Comparison of ENCODE assay signal across 20 cellular contexts in the genomic region with DNA sequence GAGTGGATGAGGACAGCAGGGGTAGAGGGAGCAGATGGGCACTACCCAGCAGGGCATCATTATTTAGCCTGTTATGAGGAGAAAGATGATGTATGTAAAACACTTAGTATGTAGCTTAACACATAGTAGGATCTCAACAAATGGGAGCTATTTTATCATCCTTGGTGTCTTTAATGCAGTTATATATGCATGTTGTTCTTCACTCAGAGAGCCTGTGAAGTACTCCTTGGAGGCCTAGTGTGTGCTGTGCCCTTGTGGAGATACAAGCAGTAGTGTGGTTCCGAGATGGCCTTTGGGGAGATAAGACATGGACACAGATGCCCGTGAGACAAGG.
"Had no signal": no experiment of that assay in that cellular context is flagged by ENCODE, and none has a peak within 500 bp of the region (broad histone marks: within the 10 kb centered on the region; RNA-seq: fewer than 3 reads in every experiment).

No MANE protein-coding gene starts in this region.

- H3K4me1 ChIP-seq: colonic mucosa, psoas muscle had no signal

- H3K27me3 ChIP-seq: brain microvascular endothelial cell, colonic mucosa, left lung had no signal

- H3K36me3 Mint-ChIP-seq: stimulated activated naive B cell treated with anti-CD40 and anti-IgM and Interleukin-4, amounts not matched to agents 10 μg/mL and 1 μg/mL and 100 μg/mL, for 72 hours had no signal

- H3K36me3 ChIP-seq: brain microvascular endothelial cell, colonic mucosa, left lung, WERI-Rb-1 had no signal

- H3K9me3 Mint-ChIP-seq: activated naive CD4-positive, alpha-beta T cell treated with anti-CD3 and anti-CD28 coated beads, Interleukin-2, amount 10 ng/mL, durations not matched to agents 7 days and 5 days; activated naive CD8-positive, alpha-beta T cell treated with anti-CD3 and anti-CD28 coated beads, Interleukin-2, amount 50 U/mL, for 24 hours; central memory CD8-positive, alpha-beta T cell; neural crest cell; stimulated activated naive B cell treated with anti-CD40 and anti-IgM and Interleukin-4, amounts not matched to agents 10 μg/mL and 1 μg/mL and 100 μg/mL, for 72 hours had no signal

- H3K4me3 ChIP-seq: colonic mucosa, left lung, psoas muscle, skin epidermis had no signal

- DNase-seq: activated CD4-positive, alpha-beta T cell treated with anti-CD3 and anti-CD28 coated beads for 1 hour; activated CD8-positive, alpha-beta memory T cell treated with anti-CD3 and anti-CD28 coated beads, Interleukin-2, amount 50 U/mL, for 48 hours; activated effector memory CD4-positive, alpha-beta T cell treated with Interleukin-2 at 50 U/mL for 16 hours; activated naive CD4-positive, alpha-beta T cell treated with anti-CD3 and anti-CD28 coated beads, Interleukin-2, amount 10 ng/mL, durations not matched to agents 7 days and 5 days; activated naive CD8-positive, alpha-beta T cell treated with anti-CD3 and anti-CD28 coated beads, Interleukin-2, amount 50 U/mL, for 24 hours; activated T-cell treated with anti-CD3 and anti-CD28 coated beads, Interleukin-2, amount 50 U/mL, for 48 hours; brain microvascular endothelial cell; colonic mucosa; kidney; left lung; psoas muscle; right cardiac atrium; stimulated activated CD4-positive, alpha-beta T cell treated with anti-CD3 and anti-CD28 coated beads, Interleukin-4, amount 100 ng/mL, for 4 hours; stimulated activated naive B cell treated with anti-CD40 and anti-IgM and Interleukin-4, amounts not matched to agents 10 μg/mL and 1 μg/mL and 100 μg/mL, for 72 hours; T-helper 1 cell; T1000 had no signal

- H3K4me3 Mint-ChIP-seq: activated naive CD4-positive, alpha-beta T cell treated with anti-CD3 and anti-CD28 coated beads, Interleukin-2, amount 10 ng/mL, durations not matched to agents 7 days and 5 days; activated naive CD8-positive, alpha-beta T cell treated with anti-CD3 and anti-CD28 coated beads, Interleukin-2, amount 50 U/mL, for 24 hours; central memory CD8-positive, alpha-beta T cell; neural crest cell; stimulated activated naive B cell treated with anti-CD40 and anti-IgM and Interleukin-4, amounts not matched to agents 10 μg/mL and 1 μg/mL and 100 μg/mL, for 72 hours had no signal

- H3K27me3 Mint-ChIP-seq: activated naive CD8-positive, alpha-beta T cell treated with anti-CD3 and anti-CD28 coated beads, Interleukin-2, amount 50 U/mL, for 24 hours; central memory CD8-positive, alpha-beta T cell had no signal

- H3K27ac ChIP-seq: brain microvascular endothelial cell, colonic mucosa, left lung, psoas muscle had no signal

- H3K27ac Mint-ChIP-seq: activated naive CD4-positive, alpha-beta T cell treated with anti-CD3 and anti-CD28 coated beads, Interleukin-2, amount 10 ng/mL, durations not matched to agents 7 days and 5 days; activated naive CD8-positive, alpha-beta T cell treated with anti-CD3 and anti-CD28 coated beads, Interleukin-2, amount 50 U/mL, for 24 hours; stimulated activated naive B cell treated with anti-CD40 and anti-IgM and Interleukin-4, amounts not matched to agents 10 μg/mL and 1 μg/mL and 100 μg/mL, for 72 hours had no signal

- ATAC-seq: activated naive CD8-positive, alpha-beta T cell treated with anti-CD3 and anti-CD28 coated beads, Interleukin-2, amount 50 U/mL, for 24 hours; left lung; psoas muscle; right cardiac atrium; stimulated activated naive B cell treated with anti-CD40 and anti-IgM and Interleukin-4, amounts not matched to agents 10 μg/mL and 1 μg/mL and 100 μg/mL, for 72 hours had no signal

- H3K9me3 ChIP-seq: colonic mucosa, left lung, psoas muscle had no signal
